In the genomic region with DNA sequence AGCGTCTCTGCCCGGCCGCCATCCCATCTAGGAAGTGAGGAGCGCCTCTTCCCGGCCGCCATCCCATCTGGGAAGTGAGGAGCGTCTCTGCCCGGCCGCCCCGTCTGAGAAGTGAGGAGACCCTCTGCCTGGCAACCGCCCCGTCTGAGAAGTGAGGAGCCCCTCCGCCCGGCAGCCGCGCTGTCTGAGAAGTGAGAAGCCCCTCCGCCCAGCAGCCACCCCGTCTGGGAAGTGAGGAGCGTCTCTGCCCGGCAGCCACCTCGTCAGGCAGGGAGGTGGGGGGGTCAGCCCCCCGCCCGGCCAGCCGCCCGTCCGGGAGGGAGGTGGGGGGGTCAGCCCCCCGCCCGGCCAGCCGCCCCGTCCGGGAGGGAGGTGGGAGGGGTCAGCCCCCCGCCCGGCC, we compare ENCODE assay signal across 4 cellular contexts.
A peak's percentile ranks its signal among the peaks of the same experiment; 100 is the strongest.
DNase-seq lines count a peak whose midpoint lies in the region; ATAC-seq, FAIRE-seq and TF ChIP-seq lines count a peak whose summit lies in the region.
"Not testable (repeated sequence)": the region's sequence is repeated elsewhere in the genome, so short reads cannot be mapped to it uniquely, and the experiment has no call there.

No MANE protein-coding gene starts in this region.

- H3K27me3 Mint-ChIP-seq in glutamatergic neuron (ENCODE audit: unreplicated experiment): not testable (repeated sequence)

- not testable (repeated sequence) for H3K4me3 Mint-ChIP-seq in glutamatergic neuron (ENCODE audit: unreplicated experiment)

- peak overlapping the region; percentile 73; the same call in 1 of the 2 replicates for H3K27ac ChIP-seq in VCaP
- not testable (repeated sequence) for H3K27ac ChIP-seq in kidney (ENCODE audit: low read depth in 2 of 2, low read length in 2 of 2)

- H3K4me3 ChIP-seq in kidney (ENCODE audit: low read length in 2 of 2): not testable (repeated sequence)

- ATAC-seq in left ventricle myocardium superior: not testable (repeated sequence)

- H3K36me3 ChIP-seq in kidney (ENCODE audit: control insufficient read depth in 1 of 2, insufficient read depth in 2 of 2, low read length in 2 of 2): not testable (repeated sequence)

- not testable (repeated sequence) for H3K36me3 Mint-ChIP-seq in glutamatergic neuron (ENCODE audit: unreplicated experiment)

- DNase-seq in glutamatergic neuron: peak; percentile 10
- peak; percentile 14 for DNase-seq in left ventricle myocardium superior
- DNase-seq in kidney: peak; percentile 51

- not testable (repeated sequence) for H3K9me3 ChIP-seq in kidney (ENCODE audit: control insufficient read depth in 1 of 2, low read length in 2 of 2)

- not testable (repeated sequence) for H3K4me1 ChIP-seq in kidney (ENCODE audit: control insufficient read depth in 1 of 2, insufficient read depth in 1 of 2, low read depth in 1 of 2, low read length in 2 of 2)

- H3K9me3 Mint-ChIP-seq in glutamatergic neuron (ENCODE audit: unreplicated experiment): not testable (repeated sequence)

- not testable (repeated sequence) for H3K27ac Mint-ChIP-seq in glutamatergic neuron (ENCODE audit: unreplicated experiment)

- TF ChIP-seq CTCF in VCaP (conservative IDR thresholded peaks at IDR 0.05); glutamatergic neuron (IDR thresholded peaks at IDR 0.05; ENCODE audit: partially characterized antibody, unreplicated experiment); kidney (IDR thresholded peaks at IDR 0.05; ENCODE audit: borderline replicate concordance, extremely low read depth, insufficient read depth): not testable (repeated sequence)

- not testable (repeated sequence) for H3K4me1 Mint-ChIP-seq in glutamatergic neuron (ENCODE audit: low read depth, unreplicated experiment)

- H3K9ac ChIP-seq in kidney (ENCODE audit: low read length in 2 of 2): not testable (repeated sequence)

- not testable (repeated sequence) for FAIRE-seq in kidney (lab: Jason Lieb, UNC)

- intact Hi-C loops in left ventricle myocardium superior (cut with micrococcal nuclease); kidney (cut with DNase I): not testable (repeated sequence)
